In genomic region chr13:109256866-109257760, GRCh38 we compare ENCODE assay signal across 12 cellular contexts.
DNase-seq lines count a peak whose midpoint lies in the region; ATAC-seq and TF ChIP-seq lines count a peak whose summit lies in the region.
"Had no signal": no experiment of that assay in that cellular context is flagged by ENCODE, and none has a peak within 500 bp of the region (broad histone marks: within the 10 kb centered on the region; RNA-seq: fewer than 3 reads in every experiment).

No MANE protein-coding gene starts in this region.

- H3K9me2 ChIP-seq in Karpas-422 (replicated peaks; ENCODE audit: insufficient read depth, low read length): no peaks in the 10 kb centered on the region

- WGBS in ectodermal cell, 2 experiments: 51 to 55% methylated on average over 1 to 3 of the region's 3 CpGs
- 17% methylated on average over 3 of the region's 3 CpGs for WGBS in liver

- no peak for ATAC-seq in mucosa of descending colon
- ATAC-seq: T-cell had no signal

- DNase-seq in A172 (ENCODE audit: low spot score) (peak; percentile 97), Karpas-422 (no peak), NCI-H187 (lab: John Stamatoyannopoulos, UW) (no peak), NCI-H2081 treated with DMSO at 0.1 percent for 48 hours (lab: John Stamatoyannopoulos, UW) (no peak), NOMO-1 treated with dmso at 0.1 percent for 144 hours (lab: John Stamatoyannopoulos, UW; ENCODE audit: unreplicated experiment) (no peak), mucosa of descending colon (no peak)
- DNase-seq: activated naive CD4-positive, alpha-beta T cell treated with anti-CD3 and anti-CD28 coated beads, Interleukin-2, amount 50 U/mL, for 16 hours; stimulated activated CD8-positive, alpha-beta memory T cell treated with anti-CD3 and anti-CD28 coated beads, Interleukin-4, amount 100 ng/mL, for 48 hours; T-cell had no signal

- intact Hi-C loops in mucosa of descending colon (cut with DNase I, micrococcal nuclease): no loop called here

- no peak overlapping the region for H2AFZ ChIP-seq in Karpas-422 (ENCODE audit: low read length)

- H3K4me1 ChIP-seq in Karpas-422 (ENCODE audit: low read length) (peaks cover 8% of the 10 kb centered on the region), ectodermal cell (ENCODE audit: control insufficient read depth, insufficient read depth, low read length) (no peaks in the 10 kb centered on the region), liver (ENCODE audit: control insufficient read depth in 4 of 4, insufficient read depth in 4 of 4, low read length in 3 of 4) (peaks cover 0 to 2% (median 0%) of the 10 kb centered on the region in 4 donors), mucosa of descending colon (ENCODE audit: low read depth) (no peaks in the 10 kb centered on the region)

- H3K27me3 ChIP-seq in Karpas-422 (ENCODE audit: low read length) (no peaks in the 10 kb centered on the region), ectodermal cell (ENCODE audit: control insufficient read depth, insufficient read depth, low read length, poor library complexity, severe bottlenecking) (no peaks in the 10 kb centered on the region), liver (ENCODE audit: control insufficient read depth in 4 of 4, insufficient read depth in 4 of 4, low read length in 3 of 4) (no peaks in the 10 kb centered on the region)
- H3K27me3 ChIP-seq: BLaER1 had no signal

- H3K9ac ChIP-seq in Karpas-422 (ENCODE audit: low read length) (no peak overlapping the region), liver (ENCODE audit: low read depth in 1 of 2, low read length in 2 of 2) (no peak overlapping the region)
- H3K9ac ChIP-seq: BLaER1 had no signal

- H3K27ac ChIP-seq in Karpas-422 (ENCODE audit: low read length): no peak overlapping the region
- peak overlapping the region; percentile 45 for H3K27ac ChIP-seq in ectodermal cell (ENCODE audit: insufficient read depth, low read depth, low read length, poor library complexity, severe bottlenecking)
- peak overlapping the region; percentile 14 to 36 for H3K27ac ChIP-seq in liver (ENCODE audit: low read depth in 1 of 2, low read length in 2 of 2)
- H3K27ac ChIP-seq: BLaER1 had no signal

- H3K79me2 ChIP-seq in Karpas-422 (ENCODE audit: low read length): no peaks in the 10 kb centered on the region

- H3K4me3 ChIP-seq in Karpas-422 (ENCODE audit: low read length) (no peak overlapping the region), ectodermal cell (ENCODE audit: insufficient read depth, low read depth, low read length) (no peak overlapping the region), liver (ENCODE audit: low read depth in 1 of 3, low read length in 3 of 3) (no peak overlapping the region), mucosa of descending colon (no peak overlapping the region)
- H3K4me3 ChIP-seq: BLaER1 had no signal

- TF ChIP-seq CTCF in liver (IDR thresholded peaks at IDR 0.05; ENCODE audit: low read depth, low read length, missing input control): no peak
- TF ChIP-seq CTCF in mucosa of descending colon (IDR thresholded peaks at IDR 0.05): no peak

- H4K20me1 ChIP-seq in Karpas-422 (ENCODE audit: insufficient read depth, low read depth, low read length): no peaks in the 10 kb centered on the region
- H4K20me1 ChIP-seq: BLaER1 had no signal

- peak overlapping the region; percentile 29 for H3K4me2 ChIP-seq in Karpas-422 (ENCODE audit: low read depth, low read length, poor library complexity, severe bottlenecking)
- H3K4me2 ChIP-seq: BLaER1 had no signal

- H3K36me3 ChIP-seq in Karpas-422 (ENCODE audit: insufficient read depth, low read length) (no peaks in the 10 kb centered on the region), ectodermal cell (ENCODE audit: control insufficient read depth, insufficient read depth, low read length) (no peaks in the 10 kb centered on the region), liver (ENCODE audit: control insufficient read depth in 4 of 4, insufficient read depth in 3 of 4, low read depth in 1 of 4, low read length in 3 of 4) (no peaks in the 10 kb centered on the region), mucosa of descending colon (ENCODE audit: low read depth) (no peaks in the 10 kb centered on the region)
- H3K36me3 ChIP-seq: BLaER1 had no signal

- peak; percentile 64 to 65 for TF ChIP-seq RAD21 in liver (IDR thresholded peaks at IDR 0.05)

- H3K9me3 ChIP-seq in Karpas-422 (ENCODE audit: low read length) (no peaks in the 10 kb centered on the region), ectodermal cell (ENCODE audit: control insufficient read depth, low read length) (no peaks in the 10 kb centered on the region), liver (ENCODE audit: control insufficient read depth in 4 of 4, low read length in 3 of 4) (no peaks in the 10 kb centered on the region), mucosa of descending colon (no peaks in the 10 kb centered on the region)

TF ChIP-seq in liver, 16 proteins besides CTCF, POLR2A, EP300 and RAD21:
- TF ChIP-seq REST (IDR thresholded peaks at IDR 0.05) (peak; percentile 80), YY1 (IDR thresholded peaks at IDR 0.05) (peak; percentile 86), RXRA (IDR thresholded peaks at IDR 0.05) (peak; percentile 50 to 91), FOXA1 (IDR thresholded peaks at IDR 0.05) (peak; percentile 81), GABPA (IDR thresholded peaks at IDR 0.05 in 1 of 2, conservative IDR thresholded peaks at IDR 0.05 in 1 of 2) (no peak), ZBTB33 (IDR thresholded peaks at IDR 0.05) (peak; percentile 84), HNF4G (IDR thresholded peaks at IDR 0.05) (no peak), SP1 (IDR thresholded peaks at IDR 0.05) (peak; percentile 84), NR2F2 (IDR thresholded peaks at IDR 0.05) (no peak), JUND (IDR thresholded peaks at IDR 0.05) (peak in 1 of 2 donors; percentile 81), EGR1 (IDR thresholded peaks at IDR 0.05; ENCODE audit: low read depth in 2 of 2) (peak in 1 of 2 donors; percentile 20), HNF4A (conservative IDR thresholded peaks at IDR 0.05) (peak; percentile 78 to 92), FOXA2 (IDR thresholded peaks at IDR 0.05) (peak; percentile 86)
- TF ChIP-seq, protein P1, sequence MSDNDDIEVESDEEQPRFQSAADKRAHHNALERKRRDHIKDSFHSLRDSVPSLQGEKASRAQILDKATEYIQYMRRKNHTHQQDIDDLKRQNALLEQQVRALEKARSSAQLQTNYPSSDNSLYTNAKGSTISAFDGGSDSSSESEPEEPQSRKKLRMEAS (IDR thresholded peaks at IDR 0.05): peak; percentile 83
- TF ChIP-seq, protein P2, sequence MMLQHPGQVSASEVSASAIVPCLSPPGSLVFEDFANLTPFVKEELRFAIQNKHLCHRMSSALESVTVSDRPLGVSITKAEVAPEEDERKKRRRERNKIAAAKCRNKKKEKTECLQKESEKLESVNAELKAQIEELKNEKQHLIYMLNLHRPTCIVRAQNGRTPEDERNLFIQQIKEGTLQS (IDR thresholded peaks at IDR 0.05): peak; percentile 71
